Comparison of ENCODE assay signal across 24 cellular contexts in the genomic region with DNA sequence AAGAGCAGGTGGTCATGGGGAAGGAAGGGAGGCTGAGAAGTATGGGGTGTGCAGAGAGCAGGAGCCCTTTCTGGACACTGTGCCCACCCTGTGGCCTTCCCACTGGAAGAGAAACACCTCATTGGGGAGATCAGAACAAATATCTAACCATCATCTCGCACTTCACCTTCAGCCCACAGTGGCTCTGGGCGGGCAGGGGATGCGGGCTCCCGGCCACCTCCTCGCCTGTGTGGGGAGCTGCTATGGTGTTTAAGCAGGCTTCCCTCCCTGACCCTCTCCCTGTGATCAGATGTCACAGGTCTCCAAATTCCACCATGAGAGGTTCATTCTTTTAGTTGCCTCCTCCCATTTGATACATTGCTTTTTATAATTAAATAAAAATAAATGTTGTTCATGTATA.
"Had no signal": no experiment of that assay in that cellular context is flagged by ENCODE, and none has a peak within 500 bp of the region (broad histone marks: within the 10 kb centered on the region; RNA-seq: fewer than 3 reads in every experiment).

No MANE protein-coding gene starts in this region.

- H3K4me1 Mint-ChIP-seq: natural killer cell; stimulated activated effector memory CD8-positive, alpha-beta T cell treated with anti-CD3 and anti-CD28 coated beads, Interleukin-12 subunit alpha, Interleukin-12 subunit beta, amount 100 ng/mL, for 72 hours had no signal

- H3K27ac Mint-ChIP-seq: memory B cell; mesothelial cell of epicardium; natural killer cell; neural progenitor cell; progenitor cell of endocrine pancreas; stimulated activated effector memory CD8-positive, alpha-beta T cell treated with anti-CD3 and anti-CD28 coated beads, Interleukin-12 subunit alpha, Interleukin-12 subunit beta, amount 100 ng/mL, for 72 hours had no signal

- DNase-seq: cerebellar nuclear complex; dermis blood vessel endothelial cell; gastrocnemius medialis; heart right ventricle; hypothalamus; islet precursor cell; left lung; lower lobe of right lung; natural killer cell; nucleus accumbens; pancreas; right lobe of liver; stimulated activated CD4-positive, alpha-beta T cell treated with anti-CD3 and anti-CD28 coated beads, Interleukin-4, amount 100 ng/mL, for 1 hour; stimulated activated CD8-positive, alpha-beta memory T cell treated with anti-CD3 and anti-CD28 coated beads, Interleukin-4, amount 100 ng/mL, for 48 hours; stimulated activated naive CD8-positive, alpha-beta T cell treated with anti-CD3 and anti-CD28 coated beads, Interleukin-15, Interleukin-2, amounts not matched to agents 100 U/mL and 50 U/mL, for 24 hours; tibial artery; upper lobe of left lung had no signal

- H3K9me3 Mint-ChIP-seq: memory B cell; mesothelial cell of epicardium; natural killer cell; neural progenitor cell; stimulated activated effector memory CD8-positive, alpha-beta T cell treated with anti-CD3 and anti-CD28 coated beads, Interleukin-12 subunit alpha, Interleukin-12 subunit beta, amount 100 ng/mL, for 72 hours had no signal

- H3K4me3 Mint-ChIP-seq: memory B cell; mesothelial cell of epicardium; natural killer cell; neural progenitor cell; stimulated activated effector memory CD8-positive, alpha-beta T cell treated with anti-CD3 and anti-CD28 coated beads, Interleukin-12 subunit alpha, Interleukin-12 subunit beta, amount 100 ng/mL, for 72 hours had no signal

- H3K36me3 Mint-ChIP-seq: memory B cell; natural killer cell; stimulated activated effector memory CD8-positive, alpha-beta T cell treated with anti-CD3 and anti-CD28 coated beads, Interleukin-12 subunit alpha, Interleukin-12 subunit beta, amount 100 ng/mL, for 72 hours had no signal

- H3K4me3 ChIP-seq: gastrocnemius medialis, heart right ventricle, left lung, lower lobe of right lung, neural progenitor cell, pancreas, right lobe of liver, suprapubic skin, tibial artery, upper lobe of left lung had no signal

- ATAC-seq: esophagus mucosa; gastrocnemius medialis; heart right ventricle; left lung; lower lobe of right lung; natural killer cell; pancreas; right lobe of liver; stimulated activated naive CD8-positive, alpha-beta T cell treated with anti-CD3 and anti-CD28 coated beads, Interleukin-15, Interleukin-2, amounts not matched to agents 100 U/mL and 50 U/mL, for 24 hours had no signal

- H3K27me3 ChIP-seq: pancreas, right lobe of liver, tibial artery had no signal

- H3K9ac ChIP-seq: neural progenitor cell had no signal

- H3K9me3 ChIP-seq: gastrocnemius medialis, heart right ventricle, left lung, lower lobe of right lung, pancreas, right lobe of liver, suprapubic skin, tibial artery, upper lobe of left lung had no signal

- H3K36me3 ChIP-seq: gastrocnemius medialis, heart right ventricle, left lung, lower lobe of right lung, pancreas, right lobe of liver, suprapubic skin, tibial artery, upper lobe of left lung had no signal

- H3K27ac ChIP-seq: gastrocnemius medialis, heart right ventricle, left lung, lower lobe of right lung, neural progenitor cell, pancreas, right lobe of liver, suprapubic skin, upper lobe of left lung had no signal

- H3K4me1 ChIP-seq: gastrocnemius medialis, pancreas, right lobe of liver had no signal
